Comparison of ENCODE assay signal across 15 cellular contexts in genomic region chr13:111949311-111949710, GRCh38.
A peak's percentile ranks its signal among the peaks of the same experiment; 100 is the strongest.
DNase-seq lines count a peak whose midpoint lies in the region; ATAC-seq and TF ChIP-seq lines count a peak whose summit lies in the region.
"Had no signal": no experiment of that assay in that cellular context is flagged by ENCODE, and none has a peak within 500 bp of the region (broad histone marks: within the 10 kb centered on the region; RNA-seq: fewer than 3 reads in every experiment).

No MANE protein-coding gene starts in this region.

- no peak overlapping the region for H2BK5ac ChIP-seq in H9 (ENCODE audit: insufficient read length, low read length)

- H3K4me3 ChIP-seq in stomach (no peak overlapping the region), upper lobe of left lung (no peak overlapping the region)
- H3K4me3 ChIP-seq: A549, HAP-1 had no signal

- H3K36me3 ChIP-seq in stomach (no peaks in the 10 kb centered on the region), upper lobe of left lung (no peaks in the 10 kb centered on the region)
- H3K36me3 ChIP-seq: HAP-1 had no signal

- no peak overlapping the region for H3K14ac ChIP-seq in H9 (ENCODE audit: insufficient read depth, low read length)

- WGBS in H9 (ENCODE audit: extremely low coverage, insufficient read length, low lambda C conversion rate), result no CpG with 5 or more reads among the region's 5 CpGs
- 73 to 93% (median 87%) methylated on average over 5 of the region's 5 CpGs for WGBS in stomach, 5 donors
- 83 to 87% methylated on average over 3 to 5 of the region's 5 CpGs for WGBS in upper lobe of left lung, 2 donors

- no peak overlapping the region for H2BK20ac ChIP-seq in H9 (ENCODE audit: low read depth, low read length, poor library complexity, severe bottlenecking)

- no peak for TF ChIP-seq CTCF in H9 (conservative IDR thresholded peaks at IDR 0.05)
- TF ChIP-seq CTCF in stomach (IDR thresholded peaks at IDR 0.05), result no peak
- TF ChIP-seq CTCF in upper lobe of left lung (IDR thresholded peaks at IDR 0.05), result no peak

- no peak overlapping the region for H2BK15ac ChIP-seq in H9 (ENCODE audit: low read depth, low read length)

- H4K91ac ChIP-seq in H9 (ENCODE audit: insufficient read length, low read depth, low read length), result no peak overlapping the region

- TF ChIP-seq EP300 in stomach (IDR thresholded peaks at IDR 0.05), result no peak
- no peak for TF ChIP-seq EP300 in upper lobe of left lung (IDR thresholded peaks at IDR 0.05)

- TF ChIP-seq POLR2A in stomach (IDR thresholded peaks at IDR 0.05) (no peak), upper lobe of left lung (IDR thresholded peaks at IDR 0.05) (no peak)

- no peak overlapping the region for H3K4ac ChIP-seq in H9 (ENCODE audit: low read depth, low read length)

- peaks cover 27% of the 10 kb centered on the region for H3K27me3 Mint-ChIP-seq in H9 (ENCODE audit: low read depth)

- no peak overlapping the region for H3T11ph ChIP-seq in H9 (ENCODE audit: low read length)

- no peak overlapping the region for H2AFZ ChIP-seq in H9 (ENCODE audit: low read length)

- intact Hi-C loops in stomach (cut with DNase I; ENCODE audit: low total_unique reads), result no loop called here

- peak; percentile 17 for DNase-seq in activated CD8-positive, alpha-beta memory T cell treated with anti-CD3 and anti-CD28 coated beads for 24 hours
- DNase-seq in activated CD8-positive, alpha-beta memory T cell treated with anti-CD3 and anti-CD28 coated beads, Interleukin-2, amount 50 U/mL, for 4 hours, result no peak
- DNase-seq in H9 (peak; percentile 9), mesenteric fat pad (ENCODE audit: low spot score) (peak; percentile 77), stomach (peak; percentile 10), upper lobe of left lung (no peak)
- DNase-seq in activated CD4-positive, alpha-beta T cell treated with anti-CD3 and anti-CD28 coated beads, Interleukin-2, amount 50 U/mL, for 4 hours, result no peak
- no peak for DNase-seq in stimulated activated naive CD4-positive, alpha-beta T cell (lab: John Stamatoyannopoulos, UW)
- DNase-seq: AML-193; Caco-2; CD4-positive, alpha-beta T cell had no signal

- H4K20me1 ChIP-seq in H9 (ENCODE audit: control insufficient read depth, insufficient read depth, insufficient read length), result no peaks in the 10 kb centered on the region

- H3K4me1 ChIP-seq in H9 (ENCODE audit: insufficient read depth, low read length) (no peaks in the 10 kb centered on the region), stomach (no peaks in the 10 kb centered on the region), upper lobe of left lung (no peaks in the 10 kb centered on the region)
- H3K4me1 ChIP-seq: A549, Caco-2, HAP-1 had no signal

- no peak overlapping the region for H2BK120ac ChIP-seq in H9 (ENCODE audit: low read depth, low read length, poor library complexity, severe bottlenecking)

- no peak overlapping the region for H4K5ac ChIP-seq in H9 (ENCODE audit: insufficient read length, low read depth, low read length)

- H3K27ac ChIP-seq in H9 (ENCODE audit: insufficient read length, low read depth, low read length) (no peak overlapping the region), stomach (no peak overlapping the region), upper lobe of left lung (no peak overlapping the region)
- H3K27ac ChIP-seq: 22Rv1, A549, C4-2B had no signal

- peaks cover 1 to 2% of the 10 kb centered on the region in 2 experiments; a peak in 3 of 4 replicates for H3K4me1 Mint-ChIP-seq in H9

- H3K27me3 ChIP-seq in H9 (ENCODE audit: insufficient read depth, low read length) (no peaks in the 10 kb centered on the region), stomach (peaks cover 0 to 53% (median 0%) of the 10 kb centered on the region in 3 donors), upper lobe of left lung (no peaks in the 10 kb centered on the region)

- H3K79me1 ChIP-seq in H9 (ENCODE audit: insufficient read depth, low read depth, low read length, poor library complexity, severe bottlenecking), result no peaks in the 10 kb centered on the region

- no peak overlapping the region for H3K9ac ChIP-seq in H9 (ENCODE audit: extremely low read depth, insufficient read length, low read length)

- no peak for ATAC-seq in upper lobe of left lung (ENCODE audit: low FRiP score in 2 of 2)
- ATAC-seq: A549 had no signal

- H3K4me2 ChIP-seq in H9 (ENCODE audit: insufficient read depth, insufficient read length, low read length), result no peak overlapping the region
- H3K4me2 ChIP-seq: A549 had no signal

- H2BK12ac ChIP-seq in H9 (ENCODE audit: insufficient read length, low read depth, low read length), result no peak overlapping the region

- no peaks in the 10 kb centered on the region for H3K23me2 ChIP-seq in H9 (ENCODE audit: insufficient read length, low read depth, low read length, poor library complexity, severe bottlenecking)

- H3K27ac Mint-ChIP-seq in H9, result no peak overlapping the region
- H3K27ac Mint-ChIP-seq: CD4-positive, alpha-beta T cell had no signal

- H3K9me3 Mint-ChIP-seq in H9, result peaks cover 16 to 18% of the 10 kb centered on the region in 2 experiments

- no peak overlapping the region for H3K56ac ChIP-seq in H9 (ENCODE audit: insufficient read length, low read depth, low read length)

- H3K4me3 Mint-ChIP-seq in H9, result no peak overlapping the region
- H3K4me3 Mint-ChIP-seq: CD4-positive, alpha-beta T cell had no signal

- no peak overlapping the region for H4K8ac ChIP-seq in H9 (replicated peaks; ENCODE audit: insufficient read length, low read depth, low read length)

- H3K18ac ChIP-seq in H9 (ENCODE audit: insufficient read length, low read depth, low read length), result no peak overlapping the region

- peaks cover 10% of the 10 kb centered on the region for H3K9me3 ChIP-seq in H9 (ENCODE audit: control insufficient read depth, low read depth, low read length)
- H3K9me3 ChIP-seq in stomach, result peaks cover 5 to 26% (median 24%) of the 10 kb centered on the region in 4 donors
- H3K9me3 ChIP-seq in upper lobe of left lung, result peaks cover 0 to 20% (median 6%) of the 10 kb centered on the region in 4 donors
- H3K9me3 ChIP-seq: A549, HAP-1 had no signal

- no peaks in the 10 kb centered on the region for H3K79me2 ChIP-seq in H9 (ENCODE audit: insufficient read depth, low read length)

- H3K23ac ChIP-seq in H9 (ENCODE audit: insufficient read length, low read depth, low read length), result no peak overlapping the region

- H2AK5ac ChIP-seq in H9 (ENCODE audit: insufficient read length, low read length), result no peak overlapping the region

- peaks cover 3 to 5% (median 5%) of the 10 kb centered on the region in 3 experiments; a peak in 6 of 7 replicates for H3K36me3 Mint-ChIP-seq in H9 (ENCODE audit: insufficient read depth in 1 of 3, low read depth in 3 of 3)

Comparison
In these comparisons a context has a peak if more than half of its experiments do, and no peak if none do; other contexts are left out.
1. DNase-seq: peak in activated CD8-positive, alpha-beta memory T cell treated with anti-CD3 and anti-CD28 coated beads for 24 hours (single experiment), H9 (single experiment), mesenteric fat pad (single experiment) and stomach (single experiment); none in activated CD8-positive, alpha-beta memory T cell treated with anti-CD3 and anti-CD28 coated beads, Interleukin-2, amount 50 U/mL, for 4 hours (single experiment), activated CD4-positive, alpha-beta T cell treated with anti-CD3 and anti-CD28 coated beads, Interleukin-2, amount 50 U/mL, for 4 hours (0 of 2), stimulated activated naive CD4-positive, alpha-beta T cell (0 of 6) and upper lobe of left lung (0 of 2).